Comparison of ENCODE assay signal across 22 cellular contexts in the genomic region with DNA sequence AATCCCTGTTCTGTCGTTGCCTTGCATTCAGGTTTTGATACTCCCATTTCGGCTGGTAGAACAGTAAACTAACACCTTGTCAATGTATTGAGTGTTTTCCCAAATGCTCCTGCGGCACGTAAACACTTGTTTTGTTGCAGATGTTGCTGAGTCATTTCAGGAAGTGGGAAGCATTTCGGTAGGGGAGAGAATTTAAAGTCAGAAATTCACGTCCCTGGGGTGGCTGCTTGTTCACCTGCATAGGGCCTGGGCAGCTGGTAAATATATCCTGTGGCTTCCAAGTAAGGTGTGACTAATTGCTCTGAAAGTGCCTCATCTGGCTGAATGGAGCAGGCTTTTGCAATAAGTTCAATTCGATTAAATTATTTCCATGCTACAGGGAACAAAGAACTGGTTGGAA. TPM values are rescaled to one million over a fixed set of nuclear protein-coding genes. Genes with fewer than 3 reads are reported as not detected.
A peak's percentile ranks its signal among the peaks of the same experiment; 100 is the strongest.
DNase-seq lines count a peak whose midpoint lies in the region; ATAC-seq, FAIRE-seq and TF ChIP-seq lines count a peak whose summit lies in the region.
"Had no signal": no experiment of that assay in that cellular context is flagged by ENCODE, and none has a peak within 500 bp of the region (broad histone marks: within the 10 kb centered on the region; RNA-seq: fewer than 3 reads in every experiment).

No MANE protein-coding gene starts in this region.

- H3K4me3 Mint-ChIP-seq in neural progenitor cell = no peak overlapping the region
- H3K4me3 Mint-ChIP-seq: mesothelial cell of epicardium, nephron had no signal

- peaks cover 12% of the 10 kb centered on the region for H3K9me3 Mint-ChIP-seq in neural progenitor cell
- H3K9me3 Mint-ChIP-seq: mesothelial cell of epicardium had no signal

- RAD21 ChIA-PET in HCT116 (lab: Charles Lee; ENCODE audit: low non-redundant PET in 1 of 2, low total read pairs in 2 of 2, uncharacterized antibody in 2 of 2, unreplicated experiment in 2 of 2) = no interaction called here

- no peak for TF ChIP-seq RAD21 in HCT116 (IDR thresholded peaks at IDR 0.05; ENCODE audit: low read depth)

- TF ChIP-seq POLR2A in HCT116 (IDR thresholded peaks at IDR 0.05; ENCODE audit: borderline replicate concordance, extremely low read depth, insufficient read depth, insufficient read length) (no peak), lower leg skin (IDR thresholded peaks at IDR 0.05) (no peak), GM12892 (IDR thresholded peaks at IDR 0.05; ENCODE audit: low read depth, low read length) (no peak)

- no peaks in the 10 kb centered on the region for H3F3A ChIP-seq in neural progenitor cell (ENCODE audit: low read depth)

- H3K27ac ChIP-seq in HCT116 (ENCODE audit: low read depth, low read length) (no peak overlapping the region), neural progenitor cell (no peak overlapping the region)
- H3K27ac ChIP-seq: HL-60, thyroid gland had no signal

- H3K4me1 ChIP-seq in HCT116 (ENCODE audit: control insufficient read depth in 1 of 2, insufficient read depth in 2 of 2, low read length in 2 of 2) = peaks cover 2 to 3% of the 10 kb centered on the region in 2 experiments; a peak in 1 of 4 replicates
- peaks cover 12% of the 10 kb centered on the region for H3K4me1 ChIP-seq in neural progenitor cell

- no peaks in the 10 kb centered on the region for H3K36me3 Mint-ChIP-seq in neural progenitor cell
- H3K36me3 Mint-ChIP-seq: mesothelial cell of epicardium had no signal

- FAIRE-seq in GM12892 (lab: Jason Lieb, UNC) = no peak
- FAIRE-seq: G401.6, GM19239 had no signal

- H3K9me2 ChIP-seq in HCT116 (ENCODE audit: insufficient read depth) = no peaks in the 10 kb centered on the region

- no TSS peak for BruUV-seq in HCT116 (replicated peaks; lab: Mats Ljungman, UMichigan)

- peaks cover 28% of the 10 kb centered on the region for H3K27me3 Mint-ChIP-seq in neural progenitor cell (ENCODE audit: insufficient read depth, low read depth)

- 50 to 54% methylated on average over 7 of the region's 7 CpGs for WGBS in lower leg skin, 2 donors

- H3K36me3 ChIP-seq in HCT116 (ENCODE audit: control insufficient read depth in 1 of 2, insufficient read depth in 2 of 2, low read length in 2 of 2) (no peaks in the 10 kb centered on the region), neural progenitor cell (no peaks in the 10 kb centered on the region)
- H3K36me3 ChIP-seq: MG63, thyroid gland had no signal

- DNase-seq in HCT116 (ENCODE audit: low read depth, low spot score) = no peak
- peak; percentile 99 for DNase-seq in NCI-H2107 treated with DMSO at 0.1 percent for 48 hours (lab: John Stamatoyannopoulos, UW; ENCODE audit: unreplicated experiment)
- peak; percentile 44 for DNase-seq in RPMI8226
- no peak for DNase-seq in neural progenitor cell (ENCODE audit: low spot score)
- DNase-seq in lower leg skin (ENCODE audit: low spot score in 2 of 2) = no peak
- DNase-seq in NOMO-1 (lab: John Stamatoyannopoulos, UW; ENCODE audit: unreplicated experiment in 2 of 2) = no peak
- no peak for DNase-seq in GM12892 (ENCODE audit: insufficient read length)
- DNase-seq: activated effector memory CD4-positive, alpha-beta T cell treated with Interleukin-2 at 50 U/mL for 16 hours; erythroblast; H7; IMR-90; MG63; NCI-H187 treated with DMSO at 0.1 percent for 48 hours; stimulated activated CD4-positive, alpha-beta T cell treated with anti-CD3 and anti-CD28 coated beads, Interleukin-1b, Interleukin-23, amount 100 ng/mL, for 48 hours; stimulated activated naive CD4-positive, alpha-beta T cell; thyroid gland had no signal

- no peak for ATAC-seq in HCT116

- H2AFZ ChIP-seq in HCT116 (ENCODE audit: low read depth, low read length, poor library complexity, severe bottlenecking) = no peak overlapping the region
- peak overlapping the region; percentile 69 for H2AFZ ChIP-seq in neural progenitor cell (replicated peaks)

- POLR2A ChIA-PET in HCT116 (lab: Charles Lee) = no interaction called here

- H3K4me3 ChIP-seq in HCT116 (replicated peaks in 1 of 2; ENCODE audit: low read depth in 1 of 2, low read length in 2 of 2) (no peak overlapping the region), neural progenitor cell (no peak overlapping the region), lower leg skin (ENCODE audit: low read depth, poor library complexity, severe bottlenecking) (no peak overlapping the region)
- H3K4me3 ChIP-seq: MG63, thyroid gland had no signal

- H3K79me2 ChIP-seq in HCT116 (ENCODE audit: insufficient read depth, low read length) (no peaks in the 10 kb centered on the region), neural progenitor cell (ENCODE audit: low read depth) (no peaks in the 10 kb centered on the region)

- intact Hi-C loops in HCT116 (cut with micrococcal nuclease) (no loop called here), lower leg skin (cut with DNase I; ENCODE audit: low total_unique reads) (no loop called here)

- H3K9ac ChIP-seq in HCT116 (ENCODE audit: low read length) = no peak overlapping the region
- no peak overlapping the region for H3K9ac ChIP-seq in neural progenitor cell

- TF ChIP-seq CTCF in HCT116 (IDR thresholded peaks at IDR 0.05 in 2 of 3, conservative IDR thresholded peaks at IDR 0.05 in 1 of 3; ENCODE audit: borderline replicate concordance in 1 of 3, insufficient read depth in 1 of 3, low read depth in 2 of 3, low read length in 2 of 3) (no peak), neural progenitor cell (IDR thresholded peaks at IDR 0.05) (no peak), lower leg skin (IDR thresholded peaks at IDR 0.05) (no peak)

- no peak overlapping the region for H3K27ac Mint-ChIP-seq in neural progenitor cell
- H3K27ac Mint-ChIP-seq: mesothelial cell of epicardium, nephron had no signal

- H3K27me3 ChIP-seq in HCT116 (ENCODE audit: insufficient read depth, low read length) = no peaks in the 10 kb centered on the region
- peaks cover 56% of the 10 kb centered on the region for H3K27me3 ChIP-seq in neural progenitor cell

- CTCF ChIA-PET in HCT116 (lab: Charles Lee) = no interaction called here

- no peaks in the 10 kb centered on the region for H4K20me1 ChIP-seq in HCT116 (ENCODE audit: insufficient read depth)
- H4K20me1 ChIP-seq in neural progenitor cell (ENCODE audit: low read depth) = peaks cover 12% of the 10 kb centered on the region

- H3K4me1 Mint-ChIP-seq in neural progenitor cell = peaks cover 10% of the 10 kb centered on the region

- peak overlapping the region; percentile 25; the same call in 1 of the 2 replicates for H3K4me2 ChIP-seq in HCT116 (ENCODE audit: low read length)
- H3K4me2 ChIP-seq in neural progenitor cell = no peak overlapping the region

- H3K9me3 ChIP-seq in HCT116 (ENCODE audit: control insufficient read depth in 1 of 2, insufficient read depth in 1 of 2, low read depth in 1 of 2, low read length in 2 of 2) (peaks cover 0 to 6% of the 10 kb centered on the region in 2 experiments; a peak in 2 of 4 replicates), neural progenitor cell (ENCODE audit: low read depth) (no peaks in the 10 kb centered on the region)
- H3K9me3 ChIP-seq: MG63, thyroid gland had no signal

TF ChIP-seq in HCT116, 20 proteins besides CTCF, POLR2A, EP300 and RAD21 (continues in another document):
- TF ChIP-seq SIN3A (IDR thresholded peaks at IDR 0.05; ENCODE audit: low read depth) (no peak), REST (IDR thresholded peaks at IDR 0.05; ENCODE audit: low read depth) (no peak), FOSL1 (IDR thresholded peaks at IDR 0.05; ENCODE audit: low read depth) (no peak), EGR1 (IDR thresholded peaks at IDR 0.05; ENCODE audit: low read depth) (no peak), EZH2 (IDR thresholded peaks at IDR 0.05) (no peak), CBX3 (IDR thresholded peaks at IDR 0.05; ENCODE audit: low read depth) (no peak), YY1 (IDR thresholded peaks at IDR 0.05; ENCODE audit: extremely low read depth, insufficient replicate concordance, low read depth, low read length) (no peak)

RNA-seq across cellular contexts. Expression of gene GALR1, which starts 5.1 kb away (rescaled TPM):
- total RNA-seq in HCT116 (2021; ENCODE audit: unreplicated experiment) (not detected), neural progenitor cell (ENCODE audit: low replicate concordance) (not detected in 2 replicates), lower leg skin (not detected)
- not detected in 2 replicates for polyA plus RNA-seq in HCT116 (2012)
- polyA plus RNA-seq in GM12892 (2012; ENCODE audit: missing spikeins) = not detected
- total RNA-seq: dermis microvascular lymphatic vessel endothelial cell, IMR-90, mesothelial cell of epicardium had no signal
- polyA plus RNA-seq: IMR-90 had no signal

Comparison
In these comparisons a context has a peak if more than half of its experiments do, and no peak if none do; other contexts are left out.
1. DNase-seq: peak in NCI-H2107 treated with DMSO at 0.1 percent for 48 hours (single experiment) and RPMI8226 (single experiment); none in HCT116 (single experiment), neural progenitor cell (single experiment), lower leg skin (0 of 2), NOMO-1 (0 of 2) and GM12892 (single experiment).